Comparison of ENCODE assay signal across 8 cellular contexts in the genomic region with DNA sequence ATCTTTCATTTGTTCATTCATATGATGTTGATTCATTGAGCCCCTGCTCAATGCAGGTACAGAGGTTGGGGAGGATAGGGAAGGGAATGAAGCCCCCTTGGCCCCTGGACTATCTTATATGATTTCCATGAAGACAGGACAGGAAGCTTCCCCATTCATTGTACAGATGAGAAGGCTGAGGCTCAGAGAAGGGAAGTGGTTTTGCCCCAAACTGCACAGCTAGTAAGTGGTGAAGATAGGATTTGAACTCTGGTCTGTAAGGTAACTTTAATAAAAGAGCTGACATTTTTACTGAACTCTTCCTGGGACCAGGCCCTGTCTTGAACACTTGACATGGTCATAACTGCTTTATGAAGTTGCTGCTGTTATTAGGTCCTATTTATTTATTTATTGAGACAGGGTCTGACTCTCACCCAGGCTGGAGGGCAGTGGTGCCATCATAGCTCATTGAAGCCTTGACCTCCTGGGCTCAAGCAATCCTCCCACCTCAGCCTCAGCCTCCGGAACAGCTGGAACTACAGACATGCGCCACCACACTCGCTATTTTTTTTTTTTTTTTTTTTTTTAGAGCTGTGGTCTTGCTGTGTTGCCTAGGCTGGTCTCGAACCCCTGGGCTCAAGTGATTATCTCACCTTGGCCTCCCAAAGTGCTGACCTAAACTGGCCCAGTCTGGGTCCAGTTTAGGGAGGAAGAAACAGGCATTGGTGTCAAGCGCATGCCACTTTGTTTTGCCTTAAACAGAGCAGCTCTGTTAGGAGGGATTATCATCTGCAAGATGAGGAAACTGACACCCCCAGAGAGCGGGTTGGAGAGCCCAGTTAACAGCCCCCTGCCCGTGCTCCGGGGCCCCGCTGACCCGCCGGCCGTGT. TPM values are rescaled to one million over a fixed set of nuclear protein-coding genes. Genes with fewer than 3 reads are reported as not detected.
DNase-seq lines count a peak whose midpoint lies in the region; ATAC-seq and TF ChIP-seq lines count a peak whose summit lies in the region.

No MANE protein-coding gene starts in this region.

- no peaks in the 10 kb centered on the region for H3K36me3 ChIP-seq in effector memory CD4-positive, alpha-beta T cell (ENCODE audit: control insufficient read depth, insufficient read depth, low read length)
- H3K36me3 ChIP-seq in osteoblast (ENCODE audit: insufficient read depth, low read length): no peaks in the 10 kb centered on the region

- H3K4me1 ChIP-seq in effector memory CD4-positive, alpha-beta T cell (ENCODE audit: control insufficient read depth, insufficient read depth, low read length, poor library complexity, severe bottlenecking): peaks cover 25% of the 10 kb centered on the region
- H3K4me1 ChIP-seq in osteoblast (ENCODE audit: insufficient read depth, low read length): peaks cover 13% of the 10 kb centered on the region

- H3K4me3 ChIP-seq in NB4 (ENCODE audit: low read depth, low read length) (peak overlapping the region; percentile 61), osteoblast (ENCODE audit: insufficient read depth, low read length) (peak overlapping the region; percentile 71)
- peak overlapping the region; percentile 34 for H3K4me3 ChIP-seq in effector memory CD4-positive, alpha-beta T cell (ENCODE audit: insufficient read depth, low read depth, low read length, poor library complexity, severe bottlenecking)

- H3K4me2 ChIP-seq in osteoblast (ENCODE audit: insufficient read depth, low read length): peak overlapping the region; percentile 80

- no peak overlapping the region for H3K27ac ChIP-seq in effector memory CD4-positive, alpha-beta T cell (ENCODE audit: insufficient read depth, low read length, poor library complexity, severe bottlenecking)
- peak overlapping the region; percentile 39 for H3K27ac ChIP-seq in osteoblast (ENCODE audit: low read depth, low read length)

- no peaks in the 10 kb centered on the region for H3K27me3 ChIP-seq in effector memory CD4-positive, alpha-beta T cell (replicated peaks; ENCODE audit: control insufficient read depth, insufficient read depth, low read length, poor library complexity, severe bottlenecking)
- H3K27me3 ChIP-seq in osteoblast (ENCODE audit: insufficient read depth, low read length): no peaks in the 10 kb centered on the region

- in situ Hi-C loops in Caki2 (cut with HindIII; ENCODE audit: low pct_unique_long_range_greater_than_20kb, low sequenced_read_pairs): no loop called here

- ATAC-seq in HG03159 (IDR thresholded peaks at IDR 0.05; ENCODE audit: unreplicated experiment): no peak

- DNase-seq in Caki2 (ENCODE audit: low read depth) (peak; percentile 50), NB4 (ENCODE audit: low read depth) (peak; percentile 45), osteoblast (ENCODE audit: insufficient read length, low spot score, missing footprints) (no peak), DMS153 treated with DMSO at 0.1 percent for 48 hours (lab: John Stamatoyannopoulos, UW; ENCODE audit: unreplicated experiment) (no peak), COLO668 (lab: John Stamatoyannopoulos, UW; ENCODE audit: unreplicated experiment) (no peak), NCI-H128 (lab: John Stamatoyannopoulos, UW; ENCODE audit: unreplicated experiment) (no peak)
- DNase-seq in effector memory CD4-positive, alpha-beta T cell: no peak

- no peaks in the 10 kb centered on the region for H3K79me2 ChIP-seq in osteoblast (ENCODE audit: insufficient read depth, low read length)

- H3K9me3 ChIP-seq in effector memory CD4-positive, alpha-beta T cell (ENCODE audit: control insufficient read depth, low read length): no peaks in the 10 kb centered on the region
- H3K9me3 ChIP-seq in osteoblast (ENCODE audit: low read depth, low read length): no peaks in the 10 kb centered on the region

- no peak for TF ChIP-seq CTCF in NB4 (IDR thresholded peaks at IDR 0.05; ENCODE audit: low read depth, low read length)
- TF ChIP-seq CTCF in osteoblast (IDR thresholded peaks at IDR 0.05; ENCODE audit: extremely low read depth, low read depth, low read length): no peak

- H2AFZ ChIP-seq in osteoblast (ENCODE audit: low read length): peak overlapping the region; percentile 81

- TF ChIP-seq POLR2A in NB4 (IDR thresholded peaks at IDR 0.05; ENCODE audit: extremely low read depth, insufficient read length): no peak

- H4K20me1 ChIP-seq in osteoblast (ENCODE audit: insufficient read depth, low read length): no peaks in the 10 kb centered on the region

RNA-seq across cellular contexts. Expression of gene CTF1, which starts 5.0 kb away (rescaled TPM):
- 0.84 and 2.9 TPM in 2 replicates for total RNA-seq in Caki2 (2014; rRNA removed; shearing (Covaris generic); ENCODE audit: low replicate concordance)
- total RNA-seq in osteoblast: 2.9 and 3.3 TPM in 2 replicates

RNA-seq across cellular contexts. Expression of gene BCL7C, which starts 7.6 kb away (rescaled TPM):
- total RNA-seq in Caki2 (2014; rRNA removed; shearing (Covaris generic); ENCODE audit: low replicate concordance): 154 and 157 TPM in 2 replicates
- total RNA-seq in osteoblast: 33.3 and 36.2 TPM in 2 replicates

RNA-seq across cellular contexts. Expression of gene FBXL19, which starts 21.9 kb away (rescaled TPM):
- total RNA-seq in Caki2 (2014; rRNA removed; shearing (Covaris generic); ENCODE audit: low replicate concordance): 51.9 and 58.5 TPM in 2 replicates
- 12.7 and 14.5 TPM in 2 replicates for total RNA-seq in osteoblast

RNA-seq across cellular contexts. Expression of gene ORAI3, which starts 47.4 kb away (rescaled TPM):
- 82.7 and 96.5 TPM in 2 replicates for total RNA-seq in Caki2 (2014; rRNA removed; shearing (Covaris generic); ENCODE audit: low replicate concordance)
- total RNA-seq in osteoblast: 63.3 and 66.0 TPM in 2 replicates

RNA-seq across cellular contexts. Expression of gene SETD1A, which starts 56.1 kb away (rescaled TPM):
- total RNA-seq in Caki2 (2014; rRNA removed; shearing (Covaris generic); ENCODE audit: low replicate concordance): 0.81 and 1.2 TPM in 2 replicates
- total RNA-seq in osteoblast: 2.2 and 2.9 TPM in 2 replicates

Comparison
In these comparisons a context has a peak if more than half of its experiments do, and no peak if none do; other contexts are left out.
1. DNase-seq: peak in Caki2 (single experiment) and NB4 (single experiment); none in effector memory CD4-positive, alpha-beta T cell (0 of 3), osteoblast (single experiment), DMS153 treated with DMSO at 0.1 percent for 48 hours (single experiment), COLO668 (single experiment) and NCI-H128 (single experiment).
2. Peak in every context shown above with its lines, with median percentiles within 50 percentile points of each other: H3K4me3 ChIP-seq.